In genomic region chr17:35747540-35748017, GRCh38 we compare ENCODE assay signal across 8 cellular contexts. TPM values are rescaled to one million over a fixed set of nuclear protein-coding genes. Genes with fewer than 3 reads are reported as not detected.
DNase-seq lines count a peak whose midpoint lies in the region; ATAC-seq lines count a peak whose summit lies in the region.

No MANE protein-coding gene starts in this region.

- ATAC-seq in HG03378 (IDR thresholded peaks at IDR 0.05; ENCODE audit: unreplicated experiment) (peak; percentile 54), naive B cell (ENCODE audit: low read depth in 2 of 2) (peak; percentile 90 to 96), GM19463 (IDR thresholded peaks at IDR 0.05; ENCODE audit: unreplicated experiment) (no peak)
- peak; percentile 90 for ATAC-seq in activated CD8-positive, alpha-beta memory T cell treated with anti-CD3 and anti-CD28 coated beads, Interleukin-2, amount 10 ng/mL, durations not matched to agents 7 days and 5 days

- H3K36me3 Mint-ChIP-seq in activated CD8-positive, alpha-beta memory T cell treated with anti-CD3 and anti-CD28 coated beads, Interleukin-2, amount 10 ng/mL, durations not matched to agents 7 days and 5 days = no peaks in the 10 kb centered on the region
- H3K36me3 Mint-ChIP-seq in naive B cell = no peaks in the 10 kb centered on the region

- no peak overlapping the region for H3K4me3 ChIP-seq in NT2/D1 (ENCODE audit: insufficient read length, low read depth)

- no peaks in the 10 kb centered on the region for H3K36me3 ChIP-seq in NT2/D1 (ENCODE audit: insufficient read depth, insufficient read length, low read length)

- DNase-seq in COLO668 (lab: John Stamatoyannopoulos, UW; ENCODE audit: unreplicated experiment) (peak; percentile 48), NT2/D1 (ENCODE audit: low read depth, low spot score) (peak; percentile 64), epidermal melanocyte (ENCODE audit: insufficient read length, low spot score) (peak; percentile 85), naive B cell (peak; percentile 66)
- DNase-seq in activated CD8-positive, alpha-beta memory T cell treated with anti-CD3 and anti-CD28 coated beads, Interleukin-2, amount 10 ng/mL, durations not matched to agents 7 days and 5 days = peak; percentile 85
- peak; percentile 59 for DNase-seq in stimulated activated CD8-positive, alpha-beta memory T cell treated with anti-CD3 and anti-CD28 coated beads, Interleukin-7, amount 100 ng/mL, for 24 hours (ENCODE audit: low read depth)

- no peaks in the 10 kb centered on the region for H3K9me3 ChIP-seq in NT2/D1 (ENCODE audit: insufficient read depth, low read length)

- no peak overlapping the region for H3K27ac Mint-ChIP-seq in activated CD8-positive, alpha-beta memory T cell treated with anti-CD3 and anti-CD28 coated beads, Interleukin-2, amount 10 ng/mL, durations not matched to agents 7 days and 5 days
- H3K27ac Mint-ChIP-seq in naive B cell = no peak overlapping the region

- H3K9me3 Mint-ChIP-seq in activated CD8-positive, alpha-beta memory T cell treated with anti-CD3 and anti-CD28 coated beads, Interleukin-2, amount 10 ng/mL, durations not matched to agents 7 days and 5 days (ENCODE audit: low read depth) = no peaks in the 10 kb centered on the region
- peaks cover 0 to 2% (median 0%) of the 10 kb centered on the region in 7 donors for H3K9me3 Mint-ChIP-seq in naive B cell

- H3K27me3 Mint-ChIP-seq in activated CD8-positive, alpha-beta memory T cell treated with anti-CD3 and anti-CD28 coated beads, Interleukin-2, amount 10 ng/mL, durations not matched to agents 7 days and 5 days = peaks cover 46% of the 10 kb centered on the region
- peaks cover 37 to 77% (median 63%) of the 10 kb centered on the region in 3 donors for H3K27me3 Mint-ChIP-seq in naive B cell

- CTCF ChIA-PET in activated CD8-positive, alpha-beta memory T cell treated with anti-CD3 and anti-CD28 coated beads, Interleukin-2, amount 10 ng/mL, durations not matched to agents 7 days and 5 days (lab: Charles Lee) = interaction anchor here (0.6 to 7.6 kb wide), 47 partner anchors 9 to 628 kb away, joined by 3 to 58 read pairs (median 4); partner anchors contain the start of genes C17orf50, MMP28, PEX12 and RAD51D

- peaks cover 8% of the 10 kb centered on the region for H3K4me1 Mint-ChIP-seq in activated CD8-positive, alpha-beta memory T cell treated with anti-CD3 and anti-CD28 coated beads, Interleukin-2, amount 10 ng/mL, durations not matched to agents 7 days and 5 days
- H3K4me1 Mint-ChIP-seq in naive B cell = peaks cover 4 to 12% (median 11%) of the 10 kb centered on the region in 3 donors

- H3K27me3 ChIP-seq in NT2/D1 (ENCODE audit: insufficient read depth, insufficient read length) = no peaks in the 10 kb centered on the region

- peaks cover 14% of the 10 kb centered on the region for H3K4me1 ChIP-seq in NT2/D1 (ENCODE audit: insufficient read depth, insufficient read length)

- H3K4me3 Mint-ChIP-seq in activated CD8-positive, alpha-beta memory T cell treated with anti-CD3 and anti-CD28 coated beads, Interleukin-2, amount 10 ng/mL, durations not matched to agents 7 days and 5 days = no peak overlapping the region
- H3K4me3 Mint-ChIP-seq in naive B cell = no peak overlapping the region

- H3K9ac ChIP-seq in NT2/D1 (ENCODE audit: insufficient read length, low read depth) = no peak overlapping the region

RNA-seq across cellular contexts. Expression of gene GAS2L2, which starts 5.5 kb away (rescaled TPM):
- not detected for total RNA-seq in activated CD8-positive, alpha-beta memory T cell treated with anti-CD3 and anti-CD28 coated beads, Interleukin-2, amount 10 ng/mL, durations not matched to agents 7 days and 5 days
- polyA plus RNA-seq in naive B cell (ENCODE audit: low read depth in 6 of 6) = not detected

RNA-seq across cellular contexts. Expression of gene C17orf50, which starts 13.1 kb away (rescaled TPM):
- not detected for total RNA-seq in activated CD8-positive, alpha-beta memory T cell treated with anti-CD3 and anti-CD28 coated beads, Interleukin-2, amount 10 ng/mL, durations not matched to agents 7 days and 5 days
- polyA plus RNA-seq in naive B cell (ENCODE audit: low read depth in 6 of 6) = not detected

RNA-seq across cellular contexts. Expression of gene RASL10B, which starts 16.1 kb away (rescaled TPM):
- total RNA-seq in activated CD8-positive, alpha-beta memory T cell treated with anti-CD3 and anti-CD28 coated beads, Interleukin-2, amount 10 ng/mL, durations not matched to agents 7 days and 5 days = under 1 TPM in 1 of 2 experiments, not detected in 1; 0.37 TPM
- not detected for polyA plus RNA-seq in naive B cell (ENCODE audit: low read depth in 6 of 6)

RNA-seq across cellular contexts. Expression of gene MMP28, which starts 47.9 kb away (rescaled TPM):
- not detected for total RNA-seq in activated CD8-positive, alpha-beta memory T cell treated with anti-CD3 and anti-CD28 coated beads, Interleukin-2, amount 10 ng/mL, durations not matched to agents 7 days and 5 days
- under 1 TPM in 1 of 6 donors, not detected in 5; 0.21 TPM for polyA plus RNA-seq in naive B cell (ENCODE audit: low read depth in 6 of 6)
